Comparison of ENCODE assay signal across 20 cellular contexts in genomic region chr7:81114682-81115081, GRCh38.
DNase-seq lines count a peak whose midpoint lies in the region; ATAC-seq, FAIRE-seq and TF ChIP-seq lines count a peak whose summit lies in the region.
"Had no signal": no experiment of that assay in that cellular context is flagged by ENCODE, and none has a peak within 500 bp of the region (broad histone marks: within the 10 kb centered on the region; RNA-seq: fewer than 3 reads in every experiment).

No MANE protein-coding gene starts in this region.

- H3K9me2 ChIP-seq in GM23248 (ENCODE audit: insufficient read depth) = no peaks in the 10 kb centered on the region; the same call in 1 of the 2 replicates

- no peak for TF ChIP-seq RAD21 in A549 (conservative IDR thresholded peaks at IDR 0.05 in 1 of 2, IDR thresholded peaks at IDR 0.05 in 1 of 2)

- in situ Hi-C loops in GM23248 (cut with MboI) = no loop called here
- in situ Hi-C loops in Panc1 (cut with HindIII; ENCODE audit: low pct_unique_long_range_greater_than_20kb, low sequenced_read_pairs) = no loop called here

- no peak for TF ChIP-seq POLR2A in A549 (IDR thresholded peaks at IDR 0.05; ENCODE audit: low read length)

- no peaks in the 10 kb centered on the region for H3K79me2 ChIP-seq in GM23248 (ENCODE audit: insufficient read depth)

- H2AFZ ChIP-seq in GM23248 = peak overlapping the region; percentile 47; the same call in 1 of the 2 replicates

- H3K9me3 ChIP-seq in A549 (no peaks in the 10 kb centered on the region), GM23248 (ENCODE audit: low read depth) (no peaks in the 10 kb centered on the region), Panc1 (ENCODE audit: control insufficient read depth, insufficient read depth, low read depth, low read length) (peaks cover 15% of the 10 kb centered on the region; the same call in 1 of the 2 replicates)
- H3K9me3 ChIP-seq: BLaER1 treated with 17β-estradiol and CSF1 and Interleukin-3, amounts not matched to agents 10 nM and 100 nM had no signal

- no peak for TF ChIP-seq EP300 in A549 (IDR thresholded peaks at IDR 0.05)

- H3K27me3 ChIP-seq in GM23248 (replicated peaks; ENCODE audit: insufficient read depth) (no peaks in the 10 kb centered on the region), Panc1 (ENCODE audit: control insufficient read depth, insufficient read depth, low read length) (no peaks in the 10 kb centered on the region)
- H3K27me3 ChIP-seq: BLaER1 treated with 17β-estradiol and CSF1 and Interleukin-3, amounts not matched to agents 10 nM and 100 nM had no signal

- TF ChIP-seq CTCF in A549 (IDR thresholded peaks at IDR 0.05) = no peak
- TF ChIP-seq CTCF in Panc1 (IDR thresholded peaks at IDR 0.05) = no peak
- TF ChIP-seq CTCF in fibroblast of pulmonary artery (IDR thresholded peaks at IDR 0.05; ENCODE audit: low read length, missing control alignments) = no peak

- DNase-seq in A549 (ENCODE audit: low read depth in 1 of 2, low spot score in 1 of 2) (no peak), GM23248 (peak; percentile 29), Panc1 (ENCODE audit: low read depth, low spot score) (no peak), fibroblast of pulmonary artery (ENCODE audit: low read depth) (peak; percentile 30), globus pallidus (ENCODE audit: low spot score) (no peak), NCI-H146 treated with DMSO at 0.1 percent for 48 hours (lab: John Stamatoyannopoulos, UW; ENCODE audit: unreplicated experiment) (no peak)
- DNase-seq: CD8-positive, alpha-beta T cell; DMS79; MV-4-11; NCI-H1417 treated with DMSO at 0.1 percent for 48 hours; NCI-H1930; NCI-H226; NCI-H524; NCI-H82; PC-3 had no signal

- no peak overlapping the region for H3K9ac ChIP-seq in GM23248
- H3K9ac ChIP-seq: BLaER1 treated with 17β-estradiol and CSF1 and Interleukin-3, amounts not matched to agents 10 nM and 100 nM had no signal

- H3K27ac ChIP-seq in A549 = no peak overlapping the region
- peak overlapping the region; percentile 4; the same call in 1 of the 2 replicates for H3K27ac ChIP-seq in GM23248
- peak overlapping the region; percentile 98; the same call in 1 of the 2 replicates for H3K27ac ChIP-seq in Panc1 (ENCODE audit: low read length)
- H3K27ac ChIP-seq: BLaER1 treated with 17β-estradiol and CSF1 and Interleukin-3, amounts not matched to agents 10 nM and 100 nM had no signal

- FAIRE-seq in A549 (lab: Jason Lieb, UNC) = peak; percentile 36
- FAIRE-seq: A204.1, K562 had no signal

- H3K4me2 ChIP-seq in A549 (no peak overlapping the region), GM23248 (ENCODE audit: unreplicated experiment) (peak overlapping the region; percentile 0)
- H3K4me2 ChIP-seq: BLaER1 treated with 17β-estradiol and CSF1 and Interleukin-3, amounts not matched to agents 10 nM and 100 nM had no signal

- H3K4me3 ChIP-seq in A549 (no peak overlapping the region), GM23248 (no peak overlapping the region), Panc1 (ENCODE audit: low read depth in 2 of 2, low read length in 2 of 2) (no peak overlapping the region), fibroblast of pulmonary artery (replicated peaks; ENCODE audit: low read depth, low read length) (no peak overlapping the region)
- H3K4me3 ChIP-seq: BLaER1 treated with 17β-estradiol and CSF1 and Interleukin-3, amounts not matched to agents 10 nM and 100 nM; K562 had no signal

- CTCF ChIA-PET in A549 (lab: Yijun Ruan, JAX) = no interaction called here
- CTCF ChIA-PET in Panc1 (lab: Charles Lee) = no interaction called here

- H4K20me1 ChIP-seq in GM23248 (ENCODE audit: insufficient read depth) = no peaks in the 10 kb centered on the region
- H4K20me1 ChIP-seq: BLaER1 treated with 17β-estradiol and CSF1 and Interleukin-3, amounts not matched to agents 10 nM and 100 nM had no signal

- no TSS peak for BruUV-seq in Panc1 (replicated peaks; lab: Mats Ljungman, UMichigan)

- ATAC-seq in A549 (no peak), Panc1 (no peak), GM21381 (IDR thresholded peaks at IDR 0.05; ENCODE audit: unreplicated experiment) (no peak), GM19397 (IDR thresholded peaks at IDR 0.05; ENCODE audit: unreplicated experiment) (no peak)
- ATAC-seq: CD8-positive, alpha-beta T cell; K562 had no signal

- peaks cover 16% of the 10 kb centered on the region; the same call in 2 of the 3 replicates for H3K4me1 ChIP-seq in A549
- H3K4me1 ChIP-seq in GM23248 (ENCODE audit: insufficient read depth) = peaks cover 41% of the 10 kb centered on the region
- H3K4me1 ChIP-seq in Panc1 (ENCODE audit: control insufficient read depth, insufficient read depth, low read length) = peaks cover 25% of the 10 kb centered on the region

- POLR2A ChIA-PET in A549 (lab: Yijun Ruan, JAX) (no interaction called here), Panc1 (lab: Charles Lee) (no interaction called here)

- WGBS in A549 (ENCODE audit: missing lambda C conversion rate) = 86% methylated on average over 1 of the region's 1 CpG
- 42 to 58% methylated on average over 1 of the region's 1 CpG for WGBS in GM23248 (ENCODE audit: low coverage in 1 of 2, low lambda C conversion rate in 2 of 2, missing lambda C conversion rate in 2 of 2), 2 experiments

- intact Hi-C loops in Panc1 (cut with micrococcal nuclease; ENCODE audit: unreplicated experiment) = loop anchor here (10.0 kb wide), 1 partner anchor 190 kb away; no protein-coding TSS in a partner anchor

- peaks cover 16% of the 10 kb centered on the region; the same call in 1 of the 2 replicates for H3F3A ChIP-seq in GM23248 (ENCODE audit: insufficient read depth)

- H3K36me3 ChIP-seq in GM23248 (ENCODE audit: low read depth) = no peaks in the 10 kb centered on the region
- H3K36me3 ChIP-seq in Panc1 (ENCODE audit: control insufficient read depth, insufficient read depth, low read length) = no peaks in the 10 kb centered on the region
- H3K36me3 ChIP-seq: BLaER1 treated with 17β-estradiol and CSF1 and Interleukin-3, amounts not matched to agents 10 nM and 100 nM had no signal

TF ChIP-seq in A549, 52 proteins besides CTCF, POLR2A, EP300 and RAD21:
- TF ChIP-seq, protein P1, sequence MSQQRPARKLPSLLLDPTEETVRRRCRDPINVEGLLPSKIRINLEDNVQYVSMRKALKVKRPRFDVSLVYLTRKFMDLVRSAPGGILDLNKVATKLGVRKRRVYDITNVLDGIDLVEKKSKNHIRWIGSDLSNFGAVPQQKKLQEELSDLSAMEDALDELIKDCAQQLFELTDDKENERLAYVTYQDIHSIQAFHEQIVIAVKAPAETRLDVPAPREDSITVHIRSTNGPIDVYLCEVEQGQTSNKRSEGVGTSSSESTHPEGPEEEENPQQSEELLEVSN (IDR thresholded peaks at IDR 0.05; ENCODE audit: borderline replicate concordance, low read depth) = no peak
- TF ChIP-seq NFE2L2 (conservative IDR thresholded peaks at IDR 0.05; ENCODE audit: low read length) = 0 out of 2 replicates have a peak, but pooled peaks have one; percentile 18
- no peak for TF ChIP-seq EHF (CRISPR knock-in tag; IDR thresholded peaks at IDR 0.05)
- no peak for TF ChIP-seq TFCP2L1 (CRISPR knock-in tag; IDR thresholded peaks at IDR 0.05)

Comparison
In these comparisons a context has a peak if more than half of its experiments do, and no peak if none do; other contexts are left out.
1. DNase-seq: peak in GM23248 (single experiment) and fibroblast of pulmonary artery (single experiment); none in A549 (0 of 2), Panc1 (single experiment), globus pallidus (single experiment) and NCI-H146 treated with DMSO at 0.1 percent for 48 hours (single experiment).
2. H3K27ac ChIP-seq: peak in GM23248 (single experiment) and Panc1 (single experiment); none in A549 (0 of 2).